In genomic region chr18:55735199-55735855, GRCh38 we compare ENCODE assay signal across 22 cellular contexts.
"Had no signal": no experiment of that assay in that cellular context is flagged by ENCODE, and none has a peak within 500 bp of the region (broad histone marks: within the 10 kb centered on the region; RNA-seq: fewer than 3 reads in every experiment).

No MANE protein-coding gene starts in this region.

- ATAC-seq: activated CD8-positive, alpha-beta memory T cell treated with anti-CD3 and anti-CD28 coated beads, Interleukin-2, amount 10 ng/mL, durations not matched to agents 7 days and 5 days; activated T-helper 17 cell treated with anti-CD3 and anti-CD28 coated beads, Interleukin-2, amount 50 U/mL, for 72 hours; effector memory CD8-positive, alpha-beta T cell; left lung; right lobe of liver had no signal

- H3K4me1 ChIP-seq: left lung, right lobe of liver, suprapubic skin, transverse colon had no signal

- H3K27ac ChIP-seq: cardiac muscle cell, left lung, right lobe of liver, suprapubic skin, transverse colon had no signal

- H3K9me3 Mint-ChIP-seq: dendritic cell treated with granulocyte-macrophage colony-stimulating factor and Interleukin-4, amounts not matched to agents 40 ng/mL and 50 ng/mL, for 4 days; memory B cell; neural crest cell; stimulated activated naive CD8-positive, alpha-beta T cell treated with anti-CD3 and anti-CD28 coated beads, Interleukin-15, Interleukin-2, amounts not matched to agents 100 ng/mL and 50 ng/mL, for 24 hours had no signal

- DNase-seq: activated CD4-positive, alpha-beta memory T cell treated with anti-CD3 and anti-CD28 coated beads, Interleukin-2, amount 10 ng/mL, durations not matched to agents 7 days and 5 days; activated CD4-positive, alpha-beta T cell treated with anti-CD3 and anti-CD28 coated beads for 48 hours; activated CD4-positive, CD25-positive, alpha-beta regulatory T cell; activated CD8-positive, alpha-beta memory T cell treated with anti-CD3 and anti-CD28 coated beads, Interleukin-2, amount 10 ng/mL, durations not matched to agents 7 days and 5 days; activated naive CD4-positive, alpha-beta T cell; activated naive CD8-positive, alpha-beta T cell treated with anti-CD3 and anti-CD28 coated beads, Interleukin-2, amount 10 ng/mL, durations not matched to agents 7 days and 5 days; amygdala; effector memory CD8-positive, alpha-beta T cell; heart left ventricle; left lung; right lobe of liver; small intestine; stimulated activated CD4-positive, alpha-beta T cell treated with anti-CD3 and anti-CD28 coated beads, Interleukin-15, amount 100 ng/mL, for 24 hours; stimulated activated CD4-positive, alpha-beta T cell treated with anti-CD3 and anti-CD28 coated beads, Interleukin-2, amount 100 ng/mL, for 48 hours; transverse colon had no signal

- H3K36me3 ChIP-seq: cardiac muscle cell, heart left ventricle, left lung, right lobe of liver, suprapubic skin, transverse colon had no signal

- H3K9me3 ChIP-seq: heart left ventricle, left lung, right lobe of liver, suprapubic skin, transverse colon had no signal

- H3K27ac Mint-ChIP-seq: activated CD4-positive, alpha-beta memory T cell treated with anti-CD3 and anti-CD28 coated beads, Interleukin-2, amount 10 ng/mL, durations not matched to agents 7 days and 5 days; activated CD8-positive, alpha-beta memory T cell treated with anti-CD3 and anti-CD28 coated beads, Interleukin-2, amount 10 ng/mL, durations not matched to agents 7 days and 5 days; activated naive CD8-positive, alpha-beta T cell treated with anti-CD3 and anti-CD28 coated beads, Interleukin-2, amount 10 ng/mL, durations not matched to agents 7 days and 5 days; activated T-helper 17 cell treated with anti-CD3 and anti-CD28 coated beads, Interleukin-2, amount 50 U/mL, for 72 hours; dendritic cell treated with granulocyte-macrophage colony-stimulating factor and Interleukin-4, amounts not matched to agents 40 ng/mL and 50 ng/mL, for 4 days; effector memory CD8-positive, alpha-beta T cell; memory B cell; stimulated activated naive CD8-positive, alpha-beta T cell treated with anti-CD3 and anti-CD28 coated beads, Interleukin-15, Interleukin-2, amounts not matched to agents 100 ng/mL and 50 ng/mL, for 24 hours had no signal

- H3K4me3 Mint-ChIP-seq: activated CD4-positive, alpha-beta memory T cell treated with anti-CD3 and anti-CD28 coated beads, Interleukin-2, amount 10 ng/mL, durations not matched to agents 7 days and 5 days; activated CD8-positive, alpha-beta memory T cell treated with anti-CD3 and anti-CD28 coated beads, Interleukin-2, amount 10 ng/mL, durations not matched to agents 7 days and 5 days; activated naive CD8-positive, alpha-beta T cell treated with anti-CD3 and anti-CD28 coated beads, Interleukin-2, amount 10 ng/mL, durations not matched to agents 7 days and 5 days; activated T-helper 17 cell treated with anti-CD3 and anti-CD28 coated beads, Interleukin-2, amount 50 U/mL, for 72 hours; dendritic cell treated with granulocyte-macrophage colony-stimulating factor and Interleukin-4, amounts not matched to agents 40 ng/mL and 50 ng/mL, for 4 days; effector memory CD8-positive, alpha-beta T cell; memory B cell; neural crest cell; stimulated activated naive CD8-positive, alpha-beta T cell treated with anti-CD3 and anti-CD28 coated beads, Interleukin-15, Interleukin-2, amounts not matched to agents 100 ng/mL and 50 ng/mL, for 24 hours had no signal

- H3K4me3 ChIP-seq: cardiac muscle cell, heart left ventricle, left lung, right lobe of liver, suprapubic skin, transverse colon had no signal

- H3K36me3 Mint-ChIP-seq: activated CD8-positive, alpha-beta memory T cell treated with anti-CD3 and anti-CD28 coated beads, Interleukin-2, amount 10 ng/mL, durations not matched to agents 7 days and 5 days; activated naive CD8-positive, alpha-beta T cell treated with anti-CD3 and anti-CD28 coated beads, Interleukin-2, amount 10 ng/mL, durations not matched to agents 7 days and 5 days; memory B cell had no signal

- H3K27me3 ChIP-seq: heart left ventricle, left lung, right lobe of liver, suprapubic skin, transverse colon had no signal

- H3K27me3 Mint-ChIP-seq: activated CD4-positive, alpha-beta memory T cell treated with anti-CD3 and anti-CD28 coated beads, Interleukin-2, amount 10 ng/mL, durations not matched to agents 7 days and 5 days; activated CD8-positive, alpha-beta memory T cell treated with anti-CD3 and anti-CD28 coated beads, Interleukin-2, amount 10 ng/mL, durations not matched to agents 7 days and 5 days; activated T-helper 17 cell treated with anti-CD3 and anti-CD28 coated beads, Interleukin-2, amount 50 U/mL, for 72 hours; dendritic cell treated with granulocyte-macrophage colony-stimulating factor and Interleukin-4, amounts not matched to agents 40 ng/mL and 50 ng/mL, for 4 days; effector memory CD8-positive, alpha-beta T cell; stimulated activated naive CD8-positive, alpha-beta T cell treated with anti-CD3 and anti-CD28 coated beads, Interleukin-15, Interleukin-2, amounts not matched to agents 100 ng/mL and 50 ng/mL, for 24 hours had no signal

- H3K4me1 Mint-ChIP-seq: activated CD4-positive, alpha-beta memory T cell treated with anti-CD3 and anti-CD28 coated beads, Interleukin-2, amount 10 ng/mL, durations not matched to agents 7 days and 5 days; activated CD8-positive, alpha-beta memory T cell treated with anti-CD3 and anti-CD28 coated beads, Interleukin-2, amount 10 ng/mL, durations not matched to agents 7 days and 5 days; activated naive CD8-positive, alpha-beta T cell treated with anti-CD3 and anti-CD28 coated beads, Interleukin-2, amount 10 ng/mL, durations not matched to agents 7 days and 5 days; activated T-helper 17 cell treated with anti-CD3 and anti-CD28 coated beads, Interleukin-2, amount 50 U/mL, for 72 hours; memory B cell had no signal
